In the genomic region with DNA sequence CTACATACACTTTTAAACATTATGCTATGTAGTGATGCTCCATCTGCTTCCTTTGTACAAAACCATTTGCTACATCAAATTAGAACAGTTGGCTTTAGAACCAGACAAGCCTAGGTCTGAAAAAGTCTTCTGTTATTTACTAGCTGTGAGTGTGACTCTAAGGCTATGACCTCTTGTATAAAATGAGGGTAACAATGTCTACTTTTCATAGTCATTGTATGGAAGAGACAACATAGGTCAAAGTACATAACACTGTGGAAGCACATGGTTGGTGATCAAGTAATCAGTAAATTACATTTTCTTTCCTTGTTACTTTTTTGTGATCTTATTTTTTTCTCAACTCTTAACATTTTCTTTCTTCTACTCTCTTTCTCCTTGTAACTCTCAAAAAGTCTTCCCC, we compare ENCODE assay signal across 27 cellular contexts.
"Had no signal": no experiment of that assay in that cellular context is flagged by ENCODE, and none has a peak within 500 bp of the region (broad histone marks: within the 10 kb centered on the region; RNA-seq: fewer than 3 reads in every experiment).

No MANE protein-coding gene starts in this region.

- H3K27ac ChIP-seq: KMS-11, RWPE1, SJCRH30, WERI-Rb-1 had no signal

- H3K36me3 Mint-ChIP-seq: activated naive CD4-positive, alpha-beta T cell treated with anti-CD3 and anti-CD28 coated beads, Interleukin-2, amount 50 U/mL, for 72 hours; brain had no signal

- H3K36me3 ChIP-seq: MG63, Peyer's patch, SJCRH30, WERI-Rb-1 had no signal

- H3K9me2 ChIP-seq: SK-N-SH had no signal

- H3K27me3 ChIP-seq: MG63, Peyer's patch, SJCRH30 had no signal

- H3K9me3 Mint-ChIP-seq: activated CD8-positive, alpha-beta T cell treated with anti-CD3 and anti-CD28 coated beads for 36 hours; activated T-helper 1 cell treated with anti-CD3 and anti-CD28 coated beads, Interleukin-12 subunit alpha, Interleukin-12 subunit beta, Interleukin-2, Interleukin-4 antibody, amounts not matched to agents 30 ng/mL and 10 ng/mL and 1 ng/mL, durations not matched to agents 14 hours and 24 hours and 36 hours; brain had no signal

- DNase-seq: activated CD4-positive, alpha-beta T cell treated with anti-CD3 and anti-CD28 coated beads for 4 hours; activated CD8-positive, alpha-beta memory T cell treated with anti-CD3 and anti-CD28 coated beads, Interleukin-2, amount 50 U/mL, for 4 hours; activated CD8-positive, alpha-beta T cell treated with anti-CD3 and anti-CD28 coated beads for 36 hours; activated effector memory CD4-positive, alpha-beta T cell treated with anti-CD3 and anti-CD28 coated beads, Interleukin-2, amount 50 U/mL, for 16 hours; activated naive CD4-positive, alpha-beta T cell treated with Interleukin-2 at 50 U/mL for 16 hours; activated naive CD8-positive, alpha-beta T cell treated with anti-CD3 and anti-CD28 coated beads, Interleukin-2, amount 50 U/mL, for 24 hours; amniotic stem cell; NCI-H1092 treated with DMSO at 0.1 percent for 48 hours; NCI-H1436; NCI-H187 treated with DMSO at 0.1 percent for 48 hours; NCI-H2171; NCI-H69; NK-92 treated with Interleukin-12 subunit alpha and Interleukin-12 subunit beta, amount 100 ng/mL, for 24 hours; Peyer's patch; Right ventricle myocardium superior; SJCRH30; SK-N-SH; T-helper 1 cell; WERI-Rb-1 had no signal

- H3K4me3 ChIP-seq: MG63, Peyer's patch, SJCRH30 had no signal

- H3K9me3 ChIP-seq: MG63, Peyer's patch, SJCRH30, SK-N-SH had no signal

- H3K4me1 ChIP-seq: SJCRH30 had no signal

- FAIRE-seq: astrocyte had no signal

- H3K9ac ChIP-seq: KMS-11, SK-N-SH had no signal

- H3K4me1 Mint-ChIP-seq: activated naive CD8-positive, alpha-beta T cell treated with anti-CD3 and anti-CD28 coated beads, Interleukin-2, amount 50 U/mL, for 24 hours; brain had no signal

- H3K27ac Mint-ChIP-seq: activated CD8-positive, alpha-beta T cell treated with anti-CD3 and anti-CD28 coated beads for 36 hours; activated naive CD4-positive, alpha-beta T cell treated with anti-CD3 and anti-CD28 coated beads, Interleukin-2, amount 50 U/mL, for 72 hours; activated naive CD8-positive, alpha-beta T cell treated with anti-CD3 and anti-CD28 coated beads, Interleukin-2, amount 50 U/mL, for 24 hours; activated T-helper 1 cell treated with anti-CD3 and anti-CD28 coated beads, Interleukin-12 subunit alpha, Interleukin-12 subunit beta, Interleukin-2, Interleukin-4 antibody, amounts not matched to agents 30 ng/mL and 10 ng/mL and 1 ng/mL, durations not matched to agents 14 hours and 24 hours and 36 hours had no signal

- H3K4me2 ChIP-seq: KMS-11, SK-N-SH had no signal

- H3K4me3 Mint-ChIP-seq: activated CD8-positive, alpha-beta T cell treated with anti-CD3 and anti-CD28 coated beads for 36 hours; activated naive CD8-positive, alpha-beta T cell treated with anti-CD3 and anti-CD28 coated beads, Interleukin-2, amount 50 U/mL, for 24 hours; activated T-helper 1 cell treated with anti-CD3 and anti-CD28 coated beads, Interleukin-12 subunit alpha, Interleukin-12 subunit beta, Interleukin-2, Interleukin-4 antibody, amounts not matched to agents 30 ng/mL and 10 ng/mL and 1 ng/mL, durations not matched to agents 14 hours and 24 hours and 36 hours had no signal

- H3K27me3 Mint-ChIP-seq: activated CD8-positive, alpha-beta T cell treated with anti-CD3 and anti-CD28 coated beads for 36 hours; activated naive CD8-positive, alpha-beta T cell treated with anti-CD3 and anti-CD28 coated beads, Interleukin-2, amount 50 U/mL, for 24 hours; brain had no signal

- ATAC-seq: activated CD4-positive, CD25-positive, alpha-beta regulatory T cell treated with anti-CD3 and anti-CD28 coated beads, Interleukin-2, amount 50 U/mL, for 24 hours; activated CD8-positive, alpha-beta T cell treated with anti-CD3 and anti-CD28 coated beads for 36 hours; activated naive CD4-positive, alpha-beta T cell treated with anti-CD3 and anti-CD28 coated beads, Interleukin-2, amount 50 U/mL, for 72 hours; activated naive CD8-positive, alpha-beta T cell treated with anti-CD3 and anti-CD28 coated beads, Interleukin-2, amount 50 U/mL, for 24 hours had no signal
